15 cellular contexts compared by ENCODE assay signal in genomic region chrY:25032900-25033299, GRCh38. TPM values are rescaled to one million over a fixed set of nuclear protein-coding genes. Genes with fewer than 3 reads are reported as not detected.
"Had no signal": no experiment of that assay in that cellular context is flagged by ENCODE, and none has a peak within 500 bp of the region (broad histone marks: within the 10 kb centered on the region; RNA-seq: fewer than 3 reads in every experiment).

No MANE protein-coding gene starts in this region.

RNA-seq across cellular contexts. Expression of gene BPY2C, which starts 19.0 kb away (rescaled TPM):
- total RNA-seq: activated B cell treated with CpG ODN at 0.5 μM for 24 hours; activated CD4-positive, alpha-beta memory T cell treated with anti-CD3 and anti-CD28 coated beads for 36 hours; activated CD4-positive, alpha-beta memory T cell treated with anti-CD3 and anti-CD28 coated beads, Interleukin-2, amount 10 ng/mL, durations not matched to agents 7 days and 5 days; activated CD4-positive, alpha-beta T cell treated with anti-CD3 and anti-CD28 coated beads for 36 hours; activated CD4-positive, alpha-beta T cell treated with anti-CD3 and anti-CD28 coated beads, Interleukin-2, amount 10 ng/mL, durations not matched to agents 24 days and 14 days; activated CD4-positive, alpha-beta T cell treated with anti-CD3 and anti-CD28 coated beads, Interleukin-2, amount 10 ng/mL, durations not matched to agents 7 days and 5 days; activated CD8-positive, alpha-beta memory T cell treated with anti-CD3 and anti-CD28 coated beads for 36 hours; activated CD8-positive, alpha-beta memory T cell treated with anti-CD3 and anti-CD28 coated beads, Interleukin-2, amount 10 ng/mL, durations not matched to agents 7 days and 5 days; activated CD8-positive, alpha-beta T cell treated with anti-CD3 and anti-CD28 coated beads for 36 hours; activated CD8-positive, alpha-beta T cell treated with anti-CD3 and anti-CD28 coated beads, Interleukin-2, amount 10 ng/mL, durations not matched to agents 7 days and 5 days; T-cell; T-helper 1 cell treated with Interleukin-12 subunit alpha and Interleukin-12 subunit beta and Interleukin-4 antibody, amounts not matched to agents 30 ng/mL and 1 ng/mL, for 36 hours; T-helper 17 cell; T-helper 2 cell treated with Interferon-gamma antibody and Interleukin-4, amounts not matched to agents 100 ng/mL and 5 ng/mL, for 36 hours; WTC11 had no signal
